In the genomic region with DNA sequence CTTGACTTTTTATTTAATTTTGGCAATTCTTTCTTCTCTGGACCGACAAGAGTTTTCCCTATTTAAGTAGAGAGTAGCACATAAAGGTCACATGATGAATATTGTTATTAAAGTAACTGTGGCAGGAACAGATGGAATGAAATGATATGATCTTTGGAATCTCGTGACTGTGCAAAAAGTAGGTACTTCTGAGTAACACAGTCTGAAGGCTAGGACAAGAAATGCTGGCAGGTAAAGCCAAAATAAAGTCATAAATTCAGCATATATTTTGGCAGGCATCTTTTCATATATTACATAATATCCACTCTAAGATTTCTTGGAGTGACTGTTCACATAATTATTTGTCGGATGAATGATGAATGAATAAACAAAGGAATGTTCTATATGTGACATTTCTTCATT, we compare ENCODE assay signal across 13 cellular contexts.
"Had no signal": no experiment of that assay in that cellular context is flagged by ENCODE, and none has a peak within 500 bp of the region (broad histone marks: within the 10 kb centered on the region; RNA-seq: fewer than 3 reads in every experiment).

No MANE protein-coding gene starts in this region.

- H3K27me3 ChIP-seq: cardiac muscle cell, dorsolateral prefrontal cortex, neural progenitor cell had no signal

- H3K9ac ChIP-seq: neural progenitor cell had no signal

- FAIRE-seq: islet of Langerhans had no signal

- H2AFZ ChIP-seq: neural progenitor cell had no signal

- H3K27ac ChIP-seq: cardiac muscle cell, dorsolateral prefrontal cortex, neural progenitor cell had no signal

- H3K4me3 ChIP-seq: cardiac muscle cell, dorsolateral prefrontal cortex, lung, neural progenitor cell had no signal

- ATAC-seq: activated CD4-positive, CD25-positive, alpha-beta regulatory T cell treated with anti-CD3 and anti-CD28 coated beads, Interleukin-2, amount 50 U/mL, for 24 hours; left colon; stimulated activated effector memory CD8-positive, alpha-beta T cell treated with anti-CD3 and anti-CD28 coated beads, Interleukin-12 subunit alpha, Interleukin-12 subunit beta, amount 100 ng/mL, for 72 hours had no signal

- DNase-seq: activated CD4-positive, alpha-beta memory T cell treated with anti-CD3 and anti-CD28 coated beads for 36 hours; activated naive CD4-positive, alpha-beta T cell treated with anti-CD3 and anti-CD28 coated beads, Interleukin-2, amount 10 ng/mL, durations not matched to agents 7 days and 5 days; activated T-cell treated with anti-CD3 and anti-CD28 coated beads, Interleukin-2, amount 50 U/mL, for 24 hours; dorsolateral prefrontal cortex; endodermal cell; left colon; T1000 had no signal

- H3K4me2 ChIP-seq: neural progenitor cell had no signal

- H3K36me3 ChIP-seq: cardiac muscle cell, neural progenitor cell had no signal
